ENCODE assay signal across 10 cellular contexts in the genomic region with DNA sequence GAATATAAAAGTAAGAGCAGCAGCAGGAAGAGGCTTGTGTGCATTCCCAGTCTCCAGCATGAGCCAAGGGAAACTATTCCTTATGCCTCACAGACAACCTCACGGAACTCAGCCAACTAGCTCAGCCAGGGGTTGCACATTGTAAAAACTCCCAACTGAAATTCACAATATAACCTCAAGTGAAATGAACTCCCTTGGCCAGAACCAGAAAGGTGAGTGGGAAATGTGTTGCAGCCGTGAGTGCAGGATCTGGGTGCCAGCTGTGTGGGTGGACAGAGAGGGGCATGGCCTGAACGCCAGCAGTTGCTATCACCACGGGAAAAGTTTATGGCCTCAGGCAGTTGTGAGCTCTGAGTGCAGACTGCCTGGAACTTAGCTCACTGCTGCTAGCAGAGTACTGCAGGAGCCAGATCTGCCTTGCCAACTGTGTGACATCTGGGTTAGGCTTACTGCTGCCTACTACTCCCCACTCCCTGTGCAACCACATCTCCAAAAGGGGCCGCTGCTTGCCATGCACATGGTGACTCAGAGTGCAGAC. TPM values are rescaled to one million over a fixed set of nuclear protein-coding genes. Genes with fewer than 3 reads are reported as not detected.
DNase-seq lines count a peak whose midpoint lies in the region; ATAC-seq and TF ChIP-seq lines count a peak whose summit lies in the region.
"Had no signal": no experiment of that assay in that cellular context is flagged by ENCODE, and none has a peak within 500 bp of the region (broad histone marks: within the 10 kb centered on the region; RNA-seq: fewer than 3 reads in every experiment).

No MANE protein-coding gene starts in this region.

- no peaks in the 10 kb centered on the region for H3K9me2 ChIP-seq in GM23338 (ENCODE audit: insufficient read depth)

- CTCF ChIA-PET in CD8-positive, alpha-beta T cell (lab: Charles Lee), result no interaction called here

- H3K27ac ChIP-seq in GM23338 (ENCODE audit: low read depth), result no peak overlapping the region
- H3K27ac ChIP-seq in skin epidermis, result peak overlapping the region in 15 of 21 experiments; percentile 3 to 64 (median 40)
- H3K27ac ChIP-seq in CD8-positive, alpha-beta T cell (ENCODE audit: low read depth, low read length), result no peak overlapping the region

- no peak overlapping the region for H3K4me3 Mint-ChIP-seq in GM23338
- no peak overlapping the region for H3K4me3 Mint-ChIP-seq in CD8-positive, alpha-beta T cell
- H3K4me3 Mint-ChIP-seq: activated CD8-positive, alpha-beta memory T cell treated with anti-CD3 and anti-CD28 coated beads, Interleukin-2, amount 10 ng/mL, durations not matched to agents 7 days and 5 days had no signal

- no peak for ATAC-seq in GM23338
- peak; percentile 53 for ATAC-seq in left ventricle myocardium superior
- ATAC-seq in HG02798 (IDR thresholded peaks at IDR 0.05; ENCODE audit: poor library complexity, unreplicated experiment), result no peak
- ATAC-seq in CD8-positive, alpha-beta T cell, result no peak
- ATAC-seq: activated CD8-positive, alpha-beta memory T cell treated with anti-CD3 and anti-CD28 coated beads, Interleukin-2, amount 10 ng/mL, durations not matched to agents 7 days and 5 days had no signal

- no peak overlapping the region for H3K4me2 ChIP-seq in GM23338

- TF ChIP-seq CTCF in GM23338 (conservative IDR thresholded peaks at IDR 0.05; ENCODE audit: low read depth in 2 of 2) (no peak), astrocyte of the spinal cord (IDR thresholded peaks at IDR 0.05; ENCODE audit: low read depth, low read length) (no peak)
- TF ChIP-seq CTCF in CD8-positive, alpha-beta T cell (IDR thresholded peaks at IDR 0.05), result no peak

- intact Hi-C loops in left ventricle myocardium superior (cut with micrococcal nuclease), result no loop called here
- intact Hi-C loops in CD8-positive, alpha-beta T cell (cut with DNase I, micrococcal nuclease), result no loop called here

- H3K9me3 Mint-ChIP-seq in GM23338, result no peaks in the 10 kb centered on the region
- peaks cover 2% of the 10 kb centered on the region for H3K9me3 Mint-ChIP-seq in CD8-positive, alpha-beta T cell

- no peaks in the 10 kb centered on the region for H3K27me3 ChIP-seq in GM23338 (ENCODE audit: insufficient read depth)
- no peaks in the 10 kb centered on the region for H3K27me3 ChIP-seq in CD8-positive, alpha-beta T cell (ENCODE audit: insufficient read depth, low read length)

- no peaks in the 10 kb centered on the region for H3K27me3 Mint-ChIP-seq in GM23338 (ENCODE audit: insufficient read depth, low read depth, poor library complexity)
- H3K27me3 Mint-ChIP-seq in CD8-positive, alpha-beta T cell (ENCODE audit: low read depth), result peaks cover 17% of the 10 kb centered on the region

- H3K4me1 ChIP-seq in GM23338 (ENCODE audit: insufficient read depth), result 0 out of 2 replicates have a peak, but pooled peaks cover 4% of the 10 kb centered on the region
- no peaks in the 10 kb centered on the region for H3K4me1 ChIP-seq in CD8-positive, alpha-beta T cell (ENCODE audit: insufficient read depth, low read length)

- POLR2A ChIA-PET in CD8-positive, alpha-beta T cell (lab: Charles Lee), result no interaction called here

- H3K36me3 ChIP-seq in GM23338 (ENCODE audit: insufficient read depth), result no peaks in the 10 kb centered on the region
- H3K36me3 ChIP-seq in CD8-positive, alpha-beta T cell (ENCODE audit: insufficient read depth, low read length), result no peaks in the 10 kb centered on the region

- H3K4me3 ChIP-seq in GM23338, result no peak overlapping the region
- H3K4me3 ChIP-seq in astrocyte of the spinal cord (ENCODE audit: low read depth, low read length), result no peak overlapping the region
- H3K4me3 ChIP-seq in skin epidermis, result no peak overlapping the region
- H3K4me3 ChIP-seq in CD8-positive, alpha-beta T cell (ENCODE audit: low read depth, low read length), result no peak overlapping the region

- H2AFZ ChIP-seq in GM23338, result 0 out of 2 replicates have a peak overlapping the region, but pooled peaks have one; percentile 12

- H3K79me2 ChIP-seq in GM23338 (replicated peaks; ENCODE audit: insufficient read depth), result no peaks in the 10 kb centered on the region

- no peaks in the 10 kb centered on the region for H3K9me3 ChIP-seq in CD8-positive, alpha-beta T cell (ENCODE audit: low read length)

- no peak overlapping the region for H3K27ac Mint-ChIP-seq in GM23338
- no peak overlapping the region for H3K27ac Mint-ChIP-seq in CD8-positive, alpha-beta T cell
- H3K27ac Mint-ChIP-seq: activated CD8-positive, alpha-beta memory T cell treated with anti-CD3 and anti-CD28 coated beads, Interleukin-2, amount 10 ng/mL, durations not matched to agents 7 days and 5 days had no signal

- no peaks in the 10 kb centered on the region for H3K36me3 Mint-ChIP-seq in GM23338 (ENCODE audit: low read depth)
- H3K36me3 Mint-ChIP-seq in CD8-positive, alpha-beta T cell, result no peaks in the 10 kb centered on the region

- H4K20me1 ChIP-seq in GM23338 (replicated peaks; ENCODE audit: insufficient read depth), result no peaks in the 10 kb centered on the region

- H3F3A ChIP-seq in GM23338 (replicated peaks; ENCODE audit: low read depth), result no peaks in the 10 kb centered on the region

- in situ Hi-C loops in astrocyte of the spinal cord (cut with HindIII; ENCODE audit: low sequenced_read_pairs), result no loop called here

- no peak for DNase-seq in GM23338 (ENCODE audit: low spot score)
- peak; percentile 44 for DNase-seq in astrocyte of the spinal cord (ENCODE audit: low read depth, low spot score)
- DNase-seq in left ventricle myocardium superior, result no peak
- no peak for DNase-seq in NCI-H2227 treated with DMSO at 0.1 percent for 48 hours (lab: John Stamatoyannopoulos, UW)
- no peak for DNase-seq in activated gamma-delta T cell treated with Interleukin-2 at 50 U/mL for 16 hours
- DNase-seq in CD8-positive, alpha-beta T cell, result no peak
- DNase-seq: activated CD8-positive, alpha-beta memory T cell treated with anti-CD3 and anti-CD28 coated beads, Interleukin-2, amount 10 ng/mL, durations not matched to agents 7 days and 5 days had no signal

- H3K4me1 Mint-ChIP-seq in GM23338, result peaks cover 11% of the 10 kb centered on the region; the same call in 2 of the 3 replicates
- H3K4me1 Mint-ChIP-seq in CD8-positive, alpha-beta T cell (ENCODE audit: low read depth), result no peaks in the 10 kb centered on the region

TF ChIP-seq in GM23338, 12 proteins besides CTCF, POLR2A, EP300 and RAD21 (continues in another document):
- TF ChIP-seq, protein P1, sequence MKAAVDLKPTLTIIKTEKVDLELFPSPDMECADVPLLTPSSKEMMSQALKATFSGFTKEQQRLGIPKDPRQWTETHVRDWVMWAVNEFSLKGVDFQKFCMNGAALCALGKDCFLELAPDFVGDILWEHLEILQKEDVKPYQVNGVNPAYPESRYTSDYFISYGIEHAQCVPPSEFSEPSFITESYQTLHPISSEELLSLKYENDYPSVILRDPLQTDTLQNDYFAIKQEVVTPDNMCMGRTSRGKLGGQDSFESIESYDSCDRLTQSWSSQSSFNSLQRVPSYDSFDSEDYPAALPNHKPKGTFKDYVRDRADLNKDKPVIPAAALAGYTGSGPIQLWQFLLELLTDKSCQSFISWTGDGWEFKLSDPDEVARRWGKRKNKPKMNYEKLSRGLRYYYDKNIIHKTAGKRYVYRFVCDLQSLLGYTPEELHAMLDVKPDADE (IDR thresholded peaks at IDR 0.05), result no peak
- TF ChIP-seq ZNF331 (CRISPR knock-in tag; IDR thresholded peaks at IDR 0.05; ENCODE audit: low read depth) (no peak), JUNB (IDR thresholded peaks at IDR 0.05; ENCODE audit: unreplicated experiment) (no peak), ZNF114 (CRISPR knock-in tag; IDR thresholded peaks at IDR 0.05) (no peak), POLR2AphosphoS5 (IDR thresholded peaks at IDR 0.05; ENCODE audit: low read depth) (no peak), STAT1 (IDR thresholded peaks at IDR 0.05; ENCODE audit: unreplicated experiment) (no peak), EZH2 (IDR thresholded peaks at IDR 0.05; ENCODE audit: low read depth, unreplicated experiment) (no peak)

RNA-seq across cellular contexts. Expression of a gene that starts 2.3 kb away (rescaled TPM):
- total RNA-seq in GM23338 (2014; rRNA removed; shearing (Covaris generic)), result 1.1 TPM in 1 of 2 replicates, not detected in the other
- 0.07 TPM in 1 of 2 replicates, not detected in the other for polyA plus RNA-seq in GM23338 (2016; fragmentation: Nextera tagmentation; extraction: Ambion mirVana)
- total RNA-seq in left ventricle myocardium superior, result 4.4 TPM
- total RNA-seq in CD8-positive, alpha-beta T cell, result not detected
- total RNA-seq: activated CD8-positive, alpha-beta memory T cell treated with anti-CD3 and anti-CD28 coated beads, Interleukin-2, amount 10 ng/mL, durations not matched to agents 7 days and 5 days had no signal
- polyA plus RNA-seq: neural cell had no signal

RNA-seq across cellular contexts. Expression of a gene that starts 28.9 kb away (rescaled TPM):
- total RNA-seq in GM23338 (2014; rRNA removed; shearing (Covaris generic)), result not detected in 2 replicates
- 0.09 and 0.39 TPM in 2 replicates for polyA plus RNA-seq in GM23338 (2016; fragmentation: Nextera tagmentation; extraction: Ambion mirVana)
- 2.8 TPM for total RNA-seq in left ventricle myocardium superior
- under 1 TPM in 1 of 2 experiments, not detected in 1; 0.92 TPM for total RNA-seq in CD8-positive, alpha-beta T cell
- polyA plus RNA-seq: neural cell had no signal

Comparison
In these comparisons a context has a peak if more than half of its experiments do, and no peak if none do; other contexts are left out.
1. H3K27ac ChIP-seq: peak in skin epidermis (15 of 21); none in GM23338 (single experiment) and CD8-positive, alpha-beta T cell (single experiment).